Comparison of ENCODE assay signal across 26 cellular contexts in the genomic region with DNA sequence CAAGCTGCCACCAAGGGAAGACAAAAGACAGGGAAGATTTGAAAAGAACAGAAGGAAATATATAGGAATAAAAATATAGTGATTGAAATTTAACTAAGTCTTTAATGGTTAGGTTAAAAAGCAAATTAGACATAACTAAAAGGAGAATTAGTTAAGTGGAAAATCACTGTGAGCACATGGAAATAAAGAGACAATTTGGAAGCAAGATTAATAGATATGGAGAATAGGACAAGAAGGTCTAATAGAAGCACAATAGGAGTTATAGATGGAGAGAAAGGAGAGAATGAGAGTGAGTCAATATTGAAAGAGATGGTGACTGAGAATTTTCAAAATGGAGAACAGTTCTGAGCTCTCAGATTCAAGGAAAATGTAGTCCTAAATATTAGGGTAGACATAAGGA.
"Had no signal": no experiment of that assay in that cellular context is flagged by ENCODE, and none has a peak within 500 bp of the region (broad histone marks: within the 10 kb centered on the region; RNA-seq: fewer than 3 reads in every experiment).

No MANE protein-coding gene starts in this region.

- ATAC-seq: stimulated activated effector memory CD8-positive, alpha-beta T cell treated with anti-CD3 and anti-CD28 coated beads, Interleukin-12 subunit alpha, Interleukin-12 subunit beta, amount 100 ng/mL, for 72 hours; stimulated activated memory B cell treated with anti-CD40 and anti-IgM and Interleukin-4, amounts not matched to agents 10 μg/mL and 1 μg/mL and 100 μg/mL, for 72 hours; stimulated activated naive B cell treated with anti-CD40 and anti-IgM and Interleukin-4, amounts not matched to agents 10 μg/mL and 1 μg/mL and 100 μg/mL, for 72 hours; stimulated activated naive CD8-positive, alpha-beta T cell treated with anti-CD3 and anti-CD28 coated beads, Interleukin-15, amount 100 ng/mL, for 72 hours; stimulated activated naive CD8-positive, alpha-beta T cell treated with anti-CD3 and anti-CD28 coated beads, Interleukin-15, Interleukin-2, amounts not matched to agents 100 U/mL and 50 U/mL, for 24 hours; upper lobe of right lung had no signal

- H3K4me3 ChIP-seq: stomach, suprapubic skin, testis, thoracic aorta, thyroid gland, tibial artery, tibial nerve, transverse colon, upper lobe of left lung, upper lobe of right lung, uterus, vagina had no signal

- H3K36me3 ChIP-seq: stomach, suprapubic skin, thoracic aorta, thyroid gland, tibial artery, tibial nerve, transverse colon, upper lobe of left lung, upper lobe of right lung, uterus, vagina had no signal

- H3K27ac ChIP-seq: suprapubic skin, testis, thoracic aorta, tibial artery, upper lobe of right lung, vagina had no signal

- H3K9me3 ChIP-seq: testis, thyroid gland, uterus, vagina had no signal

- H3K27me3 ChIP-seq: stomach, suprapubic skin, testis, thyroid gland, tibial artery, tibial nerve, upper lobe of left lung, upper lobe of right lung, uterus, vagina had no signal

- DNase-seq: stimulated activated CD4-positive, alpha-beta T cell treated with anti-CD3 and anti-CD28 coated beads, Interleukin-2, amount 100 ng/mL, for 48 hours; stimulated activated CD4-positive, alpha-beta T cell treated with anti-CD3 and anti-CD28 coated beads, Interleukin-4, amount 100 ng/mL, for 1 hour; stimulated activated CD4-positive, alpha-beta T cell treated with anti-CD3 and anti-CD28 coated beads, Interleukin-4, amount 100 ng/mL, for 24 hours; stimulated activated CD4-positive, alpha-beta T cell treated with anti-CD3 and anti-CD28 coated beads, Interleukin-4, amount 100 ng/mL, for 4 hours; stimulated activated CD8-positive, alpha-beta memory T cell treated with anti-CD3 and anti-CD28 coated beads, Interleukin-4, amount 100 ng/mL, for 48 hours; stimulated activated naive B cell treated with anti-CD40 and anti-IgM and Interleukin-4, amounts not matched to agents 10 μg/mL and 1 μg/mL and 100 μg/mL, for 72 hours; stimulated activated naive CD4-positive, alpha-beta T cell; stimulated activated naive CD4-positive, alpha-beta T cell treated with Interleukin-2 at 50 U/mL for 16 hours; stimulated activated naive CD8-positive, alpha-beta T cell treated with anti-CD3 and anti-CD28 coated beads, Interleukin-15, amount 100 ng/mL, for 72 hours; stimulated activated naive CD8-positive, alpha-beta T cell treated with anti-CD3 and anti-CD28 coated beads, Interleukin-15, Interleukin-2, amounts not matched to agents 100 U/mL and 50 U/mL, for 24 hours; stomach; substantia nigra; testis; thyroid gland; tibial artery; transverse colon; trophoblast cell; upper lobe of left lung; upper lobe of right lung; uterus had no signal
